In genomic region chr4:162010362-162010761, GRCh38 we compare ENCODE assay signal across 19 cellular contexts.
DNase-seq lines count a peak whose midpoint lies in the region; ATAC-seq and TF ChIP-seq lines count a peak whose summit lies in the region.
"Had no signal": no experiment of that assay in that cellular context is flagged by ENCODE, and none has a peak within 500 bp of the region (broad histone marks: within the 10 kb centered on the region; RNA-seq: fewer than 3 reads in every experiment).

No MANE protein-coding gene starts in this region.

- no peaks in the 10 kb centered on the region for H3K36me3 ChIP-seq in adipocyte (ENCODE audit: control insufficient read depth, insufficient read depth, low read length, severe bottlenecking)
- H3K36me3 ChIP-seq: heart right ventricle, left ventricle myocardium inferior, spleen had no signal

- peak; percentile 52 for ATAC-seq in GM18867 (IDR thresholded peaks at IDR 0.05; ENCODE audit: unreplicated experiment)
- ATAC-seq in activated CD8-positive, alpha-beta T cell treated with anti-CD3 and anti-CD28 coated beads, Interleukin-2, amount 10 ng/mL, durations not matched to agents 7 days and 5 days = no peak
- ATAC-seq: activated CD4-positive, alpha-beta T cell treated with anti-CD3 and anti-CD28 coated beads for 36 hours; activated naive CD4-positive, alpha-beta T cell treated with anti-CD3 and anti-CD28 coated beads, Interleukin-2, amount 50 U/mL, for 72 hours; heart right ventricle; T-cell had no signal

- H3K27me3 Mint-ChIP-seq in neural crest cell (ENCODE audit: low read depth) = no peaks in the 10 kb centered on the region
- H3K27me3 Mint-ChIP-seq in activated CD8-positive, alpha-beta T cell treated with anti-CD3 and anti-CD28 coated beads, Interleukin-2, amount 10 ng/mL, durations not matched to agents 7 days and 5 days (ENCODE audit: low read depth) = no peaks in the 10 kb centered on the region
- H3K27me3 Mint-ChIP-seq: activated CD4-positive, alpha-beta T cell treated with anti-CD3 and anti-CD28 coated beads for 36 hours; T-cell had no signal

- no peak overlapping the region for H3K4me3 ChIP-seq in adipocyte (ENCODE audit: low read length)
- H3K4me3 ChIP-seq: coronary artery, heart right ventricle, left ventricle myocardium inferior, spleen had no signal

- no peaks in the 10 kb centered on the region for H3K9me3 ChIP-seq in adipocyte (ENCODE audit: control insufficient read depth, low read length)
- H3K9me3 ChIP-seq: heart right ventricle, left ventricle myocardium inferior, spleen had no signal

- H3K4me1 ChIP-seq in adipocyte (ENCODE audit: control insufficient read depth, insufficient read depth, low read length) = peaks cover 3% of the 10 kb centered on the region
- H3K4me1 ChIP-seq: heart right ventricle, left ventricle myocardium inferior, spleen had no signal

- no peak overlapping the region for H3K4me3 Mint-ChIP-seq in neural crest cell
- H3K4me3 Mint-ChIP-seq in activated CD8-positive, alpha-beta T cell treated with anti-CD3 and anti-CD28 coated beads, Interleukin-2, amount 10 ng/mL, durations not matched to agents 7 days and 5 days = no peak overlapping the region
- H3K4me3 Mint-ChIP-seq: activated CD4-positive, alpha-beta T cell treated with anti-CD3 and anti-CD28 coated beads for 36 hours; T-cell had no signal

- H3K9ac ChIP-seq in adipocyte (ENCODE audit: low read length) = no peak overlapping the region

- no peak for TF ChIP-seq EP300 in Ishikawa (IDR thresholded peaks at IDR 0.05; ENCODE audit: borderline replicate concordance)

- DNase-seq in adipocyte (ENCODE audit: low read depth) (peak; percentile 80), neural crest cell (ENCODE audit: low read depth, low spot score) (no peak), activated gamma-delta T cell treated with Interleukin-2 at 50 U/mL for 16 hours (no peak), HuH-7 (ENCODE audit: low spot score) (no peak)
- DNase-seq in activated CD8-positive, alpha-beta T cell treated with anti-CD3 and anti-CD28 coated beads, Interleukin-2, amount 10 ng/mL, durations not matched to agents 7 days and 5 days = no peak
- DNase-seq: activated CD4-positive, alpha-beta T cell treated with anti-CD3 and anti-CD28 coated beads for 36 hours; heart right ventricle; KG1; left ventricle myocardium inferior; NCI-H1105 treated with DMSO at 0.1 percent for 48 hours; NK-92 treated with Interleukin-12 subunit alpha and Interleukin-12 subunit beta, amount 100 ng/mL, for 24 hours; spleen; stimulated activated CD4-positive, alpha-beta T cell treated with anti-CD3 and anti-CD28 coated beads, Interleukin-4, amount 100 ng/mL, for 24 hours; T-cell; trophoblast cell had no signal

- TF ChIP-seq RAD21 in Ishikawa (IDR thresholded peaks at IDR 0.05; ENCODE audit: low read depth) = no peak

- H3K9me3 Mint-ChIP-seq in neural crest cell = no peaks in the 10 kb centered on the region
- H3K9me3 Mint-ChIP-seq in activated CD8-positive, alpha-beta T cell treated with anti-CD3 and anti-CD28 coated beads, Interleukin-2, amount 10 ng/mL, durations not matched to agents 7 days and 5 days (ENCODE audit: insufficient read depth) = peaks cover 3% of the 10 kb centered on the region

- POLR2A ChIA-PET in activated CD8-positive, alpha-beta T cell treated with anti-CD3 and anti-CD28 coated beads, Interleukin-2, amount 10 ng/mL, durations not matched to agents 7 days and 5 days (lab: Charles Lee) = no interaction called here

- peak overlapping the region; percentile 28 for H3K27ac Mint-ChIP-seq in neural crest cell (ENCODE audit: unreplicated experiment)
- no peak overlapping the region for H3K27ac Mint-ChIP-seq in activated CD8-positive, alpha-beta T cell treated with anti-CD3 and anti-CD28 coated beads, Interleukin-2, amount 10 ng/mL, durations not matched to agents 7 days and 5 days
- H3K27ac Mint-ChIP-seq: activated CD4-positive, alpha-beta T cell treated with anti-CD3 and anti-CD28 coated beads for 36 hours; activated naive CD4-positive, alpha-beta T cell treated with anti-CD3 and anti-CD28 coated beads, Interleukin-2, amount 50 U/mL, for 72 hours; T-cell had no signal

- no peaks in the 10 kb centered on the region for H3K36me3 Mint-ChIP-seq in neural crest cell (ENCODE audit: low read depth)
- no peaks in the 10 kb centered on the region for H3K36me3 Mint-ChIP-seq in activated CD8-positive, alpha-beta T cell treated with anti-CD3 and anti-CD28 coated beads, Interleukin-2, amount 10 ng/mL, durations not matched to agents 7 days and 5 days (ENCODE audit: low read depth)
- H3K36me3 Mint-ChIP-seq: activated naive CD4-positive, alpha-beta T cell treated with anti-CD3 and anti-CD28 coated beads, Interleukin-2, amount 50 U/mL, for 72 hours; T-cell had no signal

- CTCF ChIA-PET in activated CD8-positive, alpha-beta T cell treated with anti-CD3 and anti-CD28 coated beads, Interleukin-2, amount 10 ng/mL, durations not matched to agents 7 days and 5 days (lab: Charles Lee) = no interaction called here

- no peak for TF ChIP-seq CTCF in neural crest cell (conservative IDR thresholded peaks at IDR 0.05)

- no peaks in the 10 kb centered on the region for H3K27me3 ChIP-seq in adipocyte (replicated peaks; ENCODE audit: control insufficient read depth, insufficient read depth, low read length)
- H3K27me3 ChIP-seq: heart right ventricle, spleen had no signal

- H3K4me1 Mint-ChIP-seq in neural crest cell = peaks cover 3% of the 10 kb centered on the region
- no peaks in the 10 kb centered on the region for H3K4me1 Mint-ChIP-seq in activated CD8-positive, alpha-beta T cell treated with anti-CD3 and anti-CD28 coated beads, Interleukin-2, amount 10 ng/mL, durations not matched to agents 7 days and 5 days (ENCODE audit: low read depth)
- H3K4me1 Mint-ChIP-seq: activated CD4-positive, alpha-beta T cell treated with anti-CD3 and anti-CD28 coated beads for 36 hours; T-cell had no signal

TF ChIP-seq in Ishikawa, 13 proteins besides CTCF, POLR2A, EP300 and RAD21:
- no peak for TF ChIP-seq MAX (IDR thresholded peaks at IDR 0.05)
- TF ChIP-seq CEBPB (IDR thresholded peaks at IDR 0.05) = 0 out of 2 replicates have a peak, but pooled peaks have one; percentile 23
